22 cellular contexts compared by ENCODE assay signal in the genomic region with DNA sequence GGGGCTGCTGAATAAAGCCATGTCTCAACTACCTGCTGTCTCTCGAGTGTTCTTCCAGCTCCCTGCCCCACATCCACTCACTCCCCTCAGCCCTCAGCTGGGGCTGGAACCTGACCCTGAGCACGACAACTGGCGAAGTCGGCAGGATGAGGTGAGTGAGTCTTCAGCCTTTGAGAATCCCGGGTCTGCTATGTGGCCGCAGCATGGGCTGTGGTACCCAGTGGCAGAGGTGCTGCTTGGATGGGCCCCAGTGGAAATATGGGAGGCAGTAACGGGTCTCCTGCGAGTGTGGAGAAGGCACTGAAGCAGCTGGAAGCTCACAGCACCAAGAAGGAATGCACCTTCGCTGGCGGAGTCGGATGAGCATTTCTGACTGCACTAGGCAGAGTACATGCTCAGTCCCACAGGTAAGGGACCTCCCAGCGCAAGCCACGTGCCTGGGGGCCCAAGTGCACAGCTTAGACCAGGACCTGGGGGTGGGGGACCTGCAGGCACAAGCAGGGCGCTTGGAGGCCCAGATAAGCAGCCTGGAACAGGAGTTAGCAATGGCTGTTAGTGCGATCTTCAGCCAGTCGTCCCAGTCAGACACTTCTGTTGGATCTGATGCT.
DNase-seq lines count a peak whose midpoint lies in the region; ATAC-seq and TF ChIP-seq lines count a peak whose summit lies in the region.
"Had no signal": no experiment of that assay in that cellular context is flagged by ENCODE, and none has a peak within 500 bp of the region (broad histone marks: within the 10 kb centered on the region; RNA-seq: fewer than 3 reads in every experiment).

No MANE protein-coding gene starts in this region.

- H3K79me2 ChIP-seq in PC-9 (ENCODE audit: low read depth) = no peaks in the 10 kb centered on the region

- no peak for TF ChIP-seq RAD21 in Ishikawa (IDR thresholded peaks at IDR 0.05; ENCODE audit: low read depth)

- CTCF ChIA-PET in A673 (lab: Charles Lee) (no interaction called here), PC-9 (lab: Charles Lee) (interaction anchor here (0.6 to 0.7 kb wide), 2 partner anchors 82 to 164 kb away, joined by 3 to 6 read pairs; no protein-coding TSS in a partner anchor)

- H3K27me3 ChIP-seq in A673 (replicated peaks; ENCODE audit: insufficient read depth, low read depth, low read length, poor library complexity) (no peaks in the 10 kb centered on the region), esophagus muscularis mucosa (no peaks in the 10 kb centered on the region), ovary (no peaks in the 10 kb centered on the region), PC-9 (ENCODE audit: insufficient read depth, low read depth) (no peaks in the 10 kb centered on the region)
- H3K27me3 ChIP-seq: BLaER1, gastrocnemius medialis, SJSA1, upper lobe of left lung had no signal

- no peak overlapping the region for H2AFZ ChIP-seq in PC-9

- H3K4me3 ChIP-seq in A673 (ENCODE audit: low read depth, low read length, poor library complexity, severe bottlenecking) = no peak overlapping the region
- H3K4me3 ChIP-seq in esophagus muscularis mucosa = no peak overlapping the region
- H3K4me3 ChIP-seq in ovary = no peak overlapping the region
- no peak overlapping the region for H3K4me3 ChIP-seq in PC-9
- H3K4me3 ChIP-seq: BLaER1, gastrocnemius medialis, prostate gland, SJSA1, upper lobe of left lung had no signal

- 68% methylated on average over 16 of the region's 16 CpGs for WGBS in esophagus muscularis mucosa
- 19 to 38% (median 23%) methylated on average over 16 of the region's 16 CpGs for WGBS in ovary, 3 donors

- DNase-seq in A673 (ENCODE audit: low spot score) = no peak
- DNase-seq in esophagus muscularis mucosa (ENCODE audit: extremely low spot score) = no peak
- DNase-seq in ovary = peak in 1 of 5 donors; percentile 36
- no peak for DNase-seq in PC-9
- no peak for DNase-seq in KBM-7
- DNase-seq in T-helper 9 cell = no peak
- DNase-seq: activated CD4-positive, alpha-beta T cell treated with anti-CD3 and anti-CD28 coated beads for 36 hours; activated CD8-positive, alpha-beta memory T cell treated with anti-CD3 and anti-CD28 coated beads for 24 hours; activated gamma-delta T cell treated with Interleukin-2 at 50 U/mL for 16 hours; activated T-cell treated with anti-CD3 and anti-CD28 coated beads, Interleukin-2, amount 50 U/mL, for 1 hour; EL; gastrocnemius medialis; HCEC 1CT; NCI-H2029 treated with DMSO at 0.1 percent for 48 hours; PC-3; stimulated activated CD8-positive, alpha-beta memory T cell treated with anti-CD3 and anti-CD28 coated beads, Interleukin-4, amount 100 ng/mL, for 48 hours had no signal

- intact Hi-C loops in A673 (cut with micrococcal nuclease; ENCODE audit: unreplicated experiment) = loop anchor here (5.0 kb wide), 2 partner anchors 322 to 577 kb away; no protein-coding TSS in a partner anchor
- intact Hi-C loops in esophagus muscularis mucosa (cut with DNase I) = no loop called here
- intact Hi-C loops in ovary (cut with DNase I) = loop anchor here (5.0 to 10.0 kb wide), 5 partner anchors 95 to 235 kb away; a partner anchor contains a TSS
- intact Hi-C loops in PC-9 (cut with micrococcal nuclease; ENCODE audit: unreplicated experiment) = loop anchor here (5.0 kb wide), 1 partner anchor 577 kb away; no protein-coding TSS in a partner anchor

- H3K36me3 ChIP-seq in A673 (ENCODE audit: insufficient read depth, low read length, poor library complexity, severe bottlenecking) = no peaks in the 10 kb centered on the region
- H3K36me3 ChIP-seq in esophagus muscularis mucosa = no peaks in the 10 kb centered on the region
- no peaks in the 10 kb centered on the region for H3K36me3 ChIP-seq in ovary
- no peaks in the 10 kb centered on the region for H3K36me3 ChIP-seq in PC-9 (ENCODE audit: low read depth)
- H3K36me3 ChIP-seq: BLaER1, gastrocnemius medialis, prostate gland, SJSA1, upper lobe of left lung had no signal

- TF ChIP-seq POLR2A in esophagus muscularis mucosa (IDR thresholded peaks at IDR 0.05; ENCODE audit: low read depth) (no peak), ovary (IDR thresholded peaks at IDR 0.05) (no peak)

- no peak for ATAC-seq in HG02981 (IDR thresholded peaks at IDR 0.05; ENCODE audit: unreplicated experiment)
- ATAC-seq: activated CD4-positive, alpha-beta T cell treated with anti-CD3 and anti-CD28 coated beads for 36 hours; gastrocnemius medialis; PC-3 had no signal

- no peaks in the 10 kb centered on the region for H3K9me2 ChIP-seq in PC-9 (ENCODE audit: insufficient read depth)

- in situ Hi-C loops in KBM-7 (cut with MboI; ENCODE audit: low pct_unique_long_range_greater_than_20kb, low sequenced_read_pairs) = no loop called here

- H3F3A ChIP-seq in PC-9 (ENCODE audit: insufficient read depth, low read depth) = peaks cover 18% of the 10 kb centered on the region; the same call in 1 of the 2 replicates

- no TSS peak for BruUV-seq in A673 (replicated peaks; lab: Mats Ljungman, UMichigan)
- BruUV-seq in PC-9 (replicated peaks; lab: Mats Ljungman, UMichigan) = no TSS peak

- H3K4me1 ChIP-seq in A673 (ENCODE audit: insufficient read depth, low read length, poor library complexity, severe bottlenecking) (peaks cover 56% of the 10 kb centered on the region), esophagus muscularis mucosa (peaks cover 26 to 40% (median 38%) of the 10 kb centered on the region in 4 donors), ovary (ENCODE audit: insufficient read depth) (peaks cover 20% of the 10 kb centered on the region), PC-9 (replicated peaks; ENCODE audit: insufficient read depth) (peaks cover 26% of the 10 kb centered on the region)
- H3K4me1 ChIP-seq: prostate gland had no signal

- H3K27ac ChIP-seq in A673 (ENCODE audit: low read depth, low read length, poor library complexity, severe bottlenecking) (peak overlapping the region; percentile 80), esophagus muscularis mucosa (replicated peaks in 1 of 4) (peak overlapping the region; percentile 68 to 84 (median 82)), ovary (peak overlapping the region; percentile 22 to 38), PC-9 (no peak overlapping the region)
- H3K27ac ChIP-seq: BLaER1, gastrocnemius medialis, prostate gland had no signal

- POLR2A ChIA-PET in A673 (lab: Charles Lee; ENCODE audit: low non-redundant PET) (no interaction called here), PC-9 (lab: Charles Lee; ENCODE audit: unreplicated experiment) (interaction anchor here (0.6 kb wide), 1 partner anchor 191 kb away, joined by 38 read pairs; no protein-coding TSS in a partner anchor)

- H3K9me3 ChIP-seq in A673 (ENCODE audit: low read depth, low read length, poor library complexity, severe bottlenecking) (no peaks in the 10 kb centered on the region), esophagus muscularis mucosa (no peaks in the 10 kb centered on the region), ovary (no peaks in the 10 kb centered on the region), PC-9 (ENCODE audit: insufficient read depth, low read depth) (no peaks in the 10 kb centered on the region)
- H3K9me3 ChIP-seq: BLaER1, gastrocnemius medialis, prostate gland, SJSA1, upper lobe of left lung had no signal

- TF ChIP-seq CTCF in A673 (conservative IDR thresholded peaks at IDR 0.05; ENCODE audit: low read depth, low read length) = no peak
- TF ChIP-seq CTCF in esophagus muscularis mucosa (IDR thresholded peaks at IDR 0.05) = no peak
- no peak for TF ChIP-seq CTCF in ovary (IDR thresholded peaks at IDR 0.05)
- no peak for TF ChIP-seq CTCF in PC-9 (conservative IDR thresholded peaks at IDR 0.05)

- TF ChIP-seq EP300 in Ishikawa (IDR thresholded peaks at IDR 0.05; ENCODE audit: borderline replicate concordance) (no peak), esophagus muscularis mucosa (IDR thresholded peaks at IDR 0.05) (no peak), ovary (IDR thresholded peaks at IDR 0.05) (no peak)

- no peak overlapping the region for H3K4me2 ChIP-seq in PC-9
- H3K4me2 ChIP-seq: BLaER1 had no signal

- no peaks in the 10 kb centered on the region for H4K20me1 ChIP-seq in PC-9 (ENCODE audit: insufficient read depth)
- H4K20me1 ChIP-seq: BLaER1 had no signal

TF ChIP-seq in Ishikawa, 13 proteins besides CTCF, POLR2A, EP300 and RAD21:
- no peak for TF ChIP-seq CEBPB (IDR thresholded peaks at IDR 0.05)
- TF ChIP-seq, protein P1, sequence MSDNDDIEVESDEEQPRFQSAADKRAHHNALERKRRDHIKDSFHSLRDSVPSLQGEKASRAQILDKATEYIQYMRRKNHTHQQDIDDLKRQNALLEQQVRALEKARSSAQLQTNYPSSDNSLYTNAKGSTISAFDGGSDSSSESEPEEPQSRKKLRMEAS (IDR thresholded peaks at IDR 0.05) = 0 out of 2 replicates have a peak, but pooled peaks have one; percentile 2
